Comparison of ENCODE assay signal across 18 cellular contexts in the genomic region with DNA sequence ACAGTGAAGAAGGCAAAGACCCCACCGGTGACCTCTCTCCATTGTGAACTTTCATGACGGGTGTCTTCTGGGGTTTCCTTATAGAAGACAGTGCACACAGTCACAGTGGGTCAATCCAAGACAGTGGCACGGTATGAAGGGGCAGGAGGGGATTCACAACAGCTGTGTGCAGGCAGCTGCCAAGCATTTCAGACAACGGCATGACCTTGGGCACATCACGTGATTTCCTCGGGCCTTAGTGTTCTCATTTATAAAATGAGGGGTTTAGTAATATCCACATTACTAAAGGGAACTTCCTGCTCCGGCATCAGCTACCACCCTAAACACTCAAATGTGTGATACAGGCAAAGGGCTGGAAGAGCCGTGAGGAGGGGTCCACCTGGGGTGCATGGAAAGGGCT. TPM values are rescaled to one million over a fixed set of nuclear protein-coding genes. Genes with fewer than 3 reads are reported as not detected.
DNase-seq lines count a peak whose midpoint lies in the region; FAIRE-seq lines count a peak whose summit lies in the region.
"Had no signal": no experiment of that assay in that cellular context is flagged by ENCODE, and none has a peak within 500 bp of the region (broad histone marks: within the 10 kb centered on the region; RNA-seq: fewer than 3 reads in every experiment).

No MANE protein-coding gene starts in this region.

- peaks cover 85% of the 10 kb centered on the region for H3K4me1 Mint-ChIP-seq in dendritic cell treated with granulocyte-macrophage colony-stimulating factor and Interleukin-4, amounts not matched to agents 40 ng/mL and 50 ng/mL, for 4 days (ENCODE audit: low read depth)
- H3K4me1 Mint-ChIP-seq: CD8-positive, alpha-beta memory T cell had no signal

- H3K9me3 Mint-ChIP-seq in dendritic cell treated with granulocyte-macrophage colony-stimulating factor and Interleukin-4, amounts not matched to agents 40 ng/mL and 50 ng/mL, for 4 days = no peaks in the 10 kb centered on the region
- H3K9me3 Mint-ChIP-seq: activated CD8-positive, alpha-beta T cell treated with anti-CD3 and anti-CD28 coated beads for 36 hours; CD8-positive, alpha-beta memory T cell had no signal

- no peak for FAIRE-seq in frontal cortex (lab: Jason Lieb, UNC)
- FAIRE-seq: TTC549 had no signal

- H3K4me1 ChIP-seq in muscle layer of duodenum (ENCODE audit: control insufficient read depth in 1 of 2, insufficient read depth in 2 of 2, low read length in 2 of 2) (no peaks in the 10 kb centered on the region), thymus (ENCODE audit: control insufficient read depth, insufficient read depth, low read length) (no peaks in the 10 kb centered on the region)
- H3K4me1 ChIP-seq: body of pancreas had no signal

- H3K27ac ChIP-seq in muscle layer of duodenum (ENCODE audit: low read length) (peak overlapping the region; percentile 19), thymus (ENCODE audit: low read depth) (peak overlapping the region; percentile 42)

- peak overlapping the region; percentile 95 for H3K27ac Mint-ChIP-seq in dendritic cell treated with granulocyte-macrophage colony-stimulating factor and Interleukin-4, amounts not matched to agents 40 ng/mL and 50 ng/mL, for 4 days
- H3K27ac Mint-ChIP-seq: activated CD8-positive, alpha-beta T cell treated with anti-CD3 and anti-CD28 coated beads for 36 hours had no signal

- H3K27me3 Mint-ChIP-seq in dendritic cell treated with granulocyte-macrophage colony-stimulating factor and Interleukin-4, amounts not matched to agents 40 ng/mL and 50 ng/mL, for 4 days = no peaks in the 10 kb centered on the region
- H3K27me3 Mint-ChIP-seq: activated CD8-positive, alpha-beta T cell treated with anti-CD3 and anti-CD28 coated beads for 36 hours had no signal

- in situ Hi-C loops in ACHN (cut with HindIII; ENCODE audit: low pct_ligation_motif_present, low pct_unique_long_range_greater_than_20kb, low sequenced_read_pairs) = no loop called here

- H3K36me3 ChIP-seq in muscle layer of duodenum (ENCODE audit: control insufficient read depth in 1 of 2, insufficient read depth in 2 of 2, low read length in 2 of 2) (no peaks in the 10 kb centered on the region), thymus (ENCODE audit: control insufficient read depth, insufficient read depth) (no peaks in the 10 kb centered on the region)

- no peak overlapping the region for H3K4me3 ChIP-seq in muscle layer of duodenum (ENCODE audit: low read depth in 1 of 2, low read length in 2 of 2)
- no peak overlapping the region for H3K4me3 ChIP-seq in thymus (ENCODE audit: low read length)
- H3K4me3 ChIP-seq: body of pancreas had no signal

- no peaks in the 10 kb centered on the region for H3K27me3 ChIP-seq in muscle layer of duodenum (ENCODE audit: low read depth, low read length)
- H3K27me3 ChIP-seq in thymus (ENCODE audit: control insufficient read depth, insufficient read depth) = no peaks in the 10 kb centered on the region
- H3K27me3 ChIP-seq: body of pancreas had no signal

- DNase-seq in SIG-M5 treated with dmso at 0.1 percent for 504 hours (lab: John Stamatoyannopoulos, UW; ENCODE audit: unreplicated experiment) (peak; percentile 55), SIG-M5 (lab: John Stamatoyannopoulos, UW) (no peak), frontal cortex (ENCODE audit: low spot score in 2 of 2) (no peak), ACHN (no peak)
- no peak for DNase-seq in central memory CD4-positive, alpha-beta T cell
- DNase-seq: 8988T; activated CD8-positive, alpha-beta T cell treated with anti-CD3 and anti-CD28 coated beads for 36 hours; activated gamma-delta T cell treated with Interleukin-2 at 50 U/mL for 16 hours; CD8-positive, alpha-beta memory T cell; effector memory CD4-positive, alpha-beta T cell; NCI-H1694 treated with DMSO at 0.1 percent for 48 hours; NCI-H524; stimulated activated naive CD4-positive, alpha-beta T cell had no signal

- intact Hi-C loops in dendritic cell treated with granulocyte-macrophage colony-stimulating factor and Interleukin-4, amounts not matched to agents 40 ng/mL and 50 ng/mL, for 4 days (cut with micrococcal nuclease) = loop anchor here (1.0 to 5.0 kb wide), 2 partner anchors 9 to 36 kb away; no protein-coding TSS in a partner anchor

- H3K4me3 Mint-ChIP-seq in dendritic cell treated with granulocyte-macrophage colony-stimulating factor and Interleukin-4, amounts not matched to agents 40 ng/mL and 50 ng/mL, for 4 days = peak overlapping the region; percentile 68
- H3K4me3 Mint-ChIP-seq: activated CD8-positive, alpha-beta T cell treated with anti-CD3 and anti-CD28 coated beads for 36 hours; CD8-positive, alpha-beta memory T cell had no signal

- WGBS in thymus = 91% methylated on average over 8 of the region's 8 CpGs

- H3K9me3 ChIP-seq in muscle layer of duodenum (ENCODE audit: control insufficient read depth in 1 of 2, low read length in 2 of 2) = peaks cover 0 to 3% of the 10 kb centered on the region in 2 donors
- no peaks in the 10 kb centered on the region for H3K9me3 ChIP-seq in thymus (ENCODE audit: control insufficient read depth)
- H3K9me3 ChIP-seq: body of pancreas had no signal

- H3K36me3 Mint-ChIP-seq in dendritic cell treated with granulocyte-macrophage colony-stimulating factor and Interleukin-4, amounts not matched to agents 40 ng/mL and 50 ng/mL, for 4 days (ENCODE audit: low read depth) = peaks cover 80% of the 10 kb centered on the region
- H3K36me3 Mint-ChIP-seq: CD8-positive, alpha-beta memory T cell had no signal

RNA-seq across cellular contexts. Expression of a gene that starts 42.9 kb away (rescaled TPM):
- 13.1 TPM for polyA plus RNA-seq in thymus
- 0.82 TPM for total RNA-seq in frontal cortex
- polyA plus RNA-seq: CD8-positive, alpha-beta memory T cell had no signal
